In genomic region chr3:124318014-124318413, GRCh38 we compare ENCODE assay signal across 13 cellular contexts.
"Had no signal": no experiment of that assay in that cellular context is flagged by ENCODE, and none has a peak within 500 bp of the region (broad histone marks: within the 10 kb centered on the region; RNA-seq: fewer than 3 reads in every experiment).

No MANE protein-coding gene starts in this region.

- H3K4me3 Mint-ChIP-seq: activated naive CD8-positive, alpha-beta T cell treated with anti-CD3 and anti-CD28 coated beads, Interleukin-2, amount 50 U/mL, for 24 hours; stimulated activated naive CD8-positive, alpha-beta T cell treated with anti-CD3 and anti-CD28 coated beads, Interleukin-15, Interleukin-2, amounts not matched to agents 100 ng/mL and 50 ng/mL, for 24 hours; WTC11 had no signal

- DNase-seq: activated CD4-positive, alpha-beta T cell treated with anti-CD3 and anti-CD28 coated beads for 48 hours; activated CD8-positive, alpha-beta memory T cell treated with anti-CD3 and anti-CD28 coated beads for 24 hours; activated naive CD4-positive, alpha-beta T cell treated with Interleukin-2 at 50 U/mL for 16 hours; activated naive CD8-positive, alpha-beta T cell treated with anti-CD3 and anti-CD28 coated beads, Interleukin-2, amount 50 U/mL, for 24 hours; cortex of kidney; effector CD8-positive, alpha-beta T cell; heart right ventricle; left ventricle myocardium inferior; mesenchymal stem cell; stimulated activated CD4-positive, alpha-beta T cell treated with anti-CD3 and anti-CD28 coated beads, Interleukin-15, amount 100 ng/mL, for 24 hours; stimulated activated CD4-positive, alpha-beta T cell treated with anti-CD3 and anti-CD28 coated beads, Interleukin-4, amount 100 ng/mL, for 24 hours had no signal

- ATAC-seq: activated naive CD8-positive, alpha-beta T cell treated with anti-CD3 and anti-CD28 coated beads, Interleukin-2, amount 50 U/mL, for 24 hours; heart right ventricle; WTC11 had no signal

- H3K27me3 Mint-ChIP-seq: activated naive CD8-positive, alpha-beta T cell treated with anti-CD3 and anti-CD28 coated beads, Interleukin-2, amount 50 U/mL, for 24 hours; stimulated activated naive CD8-positive, alpha-beta T cell treated with anti-CD3 and anti-CD28 coated beads, Interleukin-15, Interleukin-2, amounts not matched to agents 100 ng/mL and 50 ng/mL, for 24 hours had no signal

- H3K4me1 Mint-ChIP-seq: activated naive CD8-positive, alpha-beta T cell treated with anti-CD3 and anti-CD28 coated beads, Interleukin-2, amount 50 U/mL, for 24 hours; WTC11 had no signal

- H3K9me3 Mint-ChIP-seq: activated naive CD8-positive, alpha-beta T cell treated with anti-CD3 and anti-CD28 coated beads, Interleukin-2, amount 50 U/mL, for 24 hours; stimulated activated naive CD8-positive, alpha-beta T cell treated with anti-CD3 and anti-CD28 coated beads, Interleukin-15, Interleukin-2, amounts not matched to agents 100 ng/mL and 50 ng/mL, for 24 hours; WTC11 had no signal

- H3K27ac Mint-ChIP-seq: activated naive CD8-positive, alpha-beta T cell treated with anti-CD3 and anti-CD28 coated beads, Interleukin-2, amount 50 U/mL, for 24 hours; stimulated activated naive CD8-positive, alpha-beta T cell treated with anti-CD3 and anti-CD28 coated beads, Interleukin-15, Interleukin-2, amounts not matched to agents 100 ng/mL and 50 ng/mL, for 24 hours; WTC11 had no signal
